Comparison of ENCODE assay signal across 8 cellular contexts in genomic region chr3:71859128-71859519, GRCh38.
DNase-seq lines count a peak whose midpoint lies in the region; ATAC-seq and TF ChIP-seq lines count a peak whose summit lies in the region.

No MANE protein-coding gene starts in this region.

- no peaks in the 10 kb centered on the region for H3K9me3 Mint-ChIP-seq in glutamatergic neuron (ENCODE audit: unreplicated experiment)

- H3K27ac ChIP-seq in DND-41 (ENCODE audit: low read length): no peak overlapping the region
- H3K27ac ChIP-seq in SK-N-MC: no peak overlapping the region
- no peak overlapping the region for H3K27ac ChIP-seq in smooth muscle cell (ENCODE audit: low read depth)

- DNase-seq in DND-41: peak; percentile 29
- peak; percentile 54 for DNase-seq in HT1080 (ENCODE audit: low read depth)
- peak; percentile 8 for DNase-seq in SK-N-MC (ENCODE audit: low read depth, low spot score)
- peak; percentile 52 for DNase-seq in globus pallidus (ENCODE audit: low spot score)
- DNase-seq in smooth muscle cell (lab: John Stamatoyannopoulos, UW; ENCODE audit: unreplicated experiment): no peak
- DNase-seq in glutamatergic neuron: no peak
- DNase-seq in amniotic stem cell (lab: John Stamatoyannopoulos, UW): no peak
- DNase-seq in omental fat pad (ENCODE audit: low spot score): no peak

- TF ChIP-seq CTCF in DND-41 (IDR thresholded peaks at IDR 0.05; ENCODE audit: borderline replicate concordance, extremely low read depth, low read length, poor library complexity, severe bottlenecking): peak; percentile 57
- peak; percentile 30 for TF ChIP-seq CTCF in smooth muscle cell (IDR thresholded peaks at IDR 0.05; ENCODE audit: borderline replicate concordance, insufficient read depth, poor library complexity, severe bottlenecking)
- TF ChIP-seq CTCF in glutamatergic neuron (IDR thresholded peaks at IDR 0.05; ENCODE audit: partially characterized antibody, unreplicated experiment): no peak
- TF ChIP-seq CTCF in omental fat pad (IDR thresholded peaks at IDR 0.05): no peak

- H3K27ac Mint-ChIP-seq in glutamatergic neuron (ENCODE audit: unreplicated experiment): no peak overlapping the region

- no peak overlapping the region for H3K4me3 ChIP-seq in DND-41 (ENCODE audit: low read depth in 1 of 2, low read length in 2 of 2)
- no peak overlapping the region for H3K4me3 ChIP-seq in SK-N-MC
- no peak overlapping the region for H3K4me3 ChIP-seq in smooth muscle cell

- no peak overlapping the region for H3K4me3 Mint-ChIP-seq in glutamatergic neuron (ENCODE audit: unreplicated experiment)

- no peaks in the 10 kb centered on the region for H3K79me2 ChIP-seq in DND-41 (ENCODE audit: insufficient read depth, low read length)
- H3K79me2 ChIP-seq in smooth muscle cell (ENCODE audit: low read depth): no peaks in the 10 kb centered on the region

- H3K27me3 Mint-ChIP-seq in glutamatergic neuron (ENCODE audit: unreplicated experiment): peaks cover 5% of the 10 kb centered on the region

- H3F3A ChIP-seq in smooth muscle cell (ENCODE audit: low read depth): no peaks in the 10 kb centered on the region

- no peak overlapping the region for H3K9ac ChIP-seq in DND-41 (ENCODE audit: low read depth, low read length)
- H3K9ac ChIP-seq in SK-N-MC (ENCODE audit: insufficient read length): no peak overlapping the region
- H3K9ac ChIP-seq in smooth muscle cell (ENCODE audit: low read depth): no peak overlapping the region

- H3K4me2 ChIP-seq in DND-41 (ENCODE audit: insufficient read depth, low read length) (no peak overlapping the region), smooth muscle cell (no peak overlapping the region)

- H3K9me3 ChIP-seq in DND-41 (ENCODE audit: insufficient read depth, low read length, severe bottlenecking) (peaks cover 11% of the 10 kb centered on the region), SK-N-MC (ENCODE audit: low read depth, low read length) (no peaks in the 10 kb centered on the region), smooth muscle cell (replicated peaks; ENCODE audit: low read depth) (no peaks in the 10 kb centered on the region)

- H4K20me1 ChIP-seq in DND-41 (ENCODE audit: insufficient read depth, low read length) (no peaks in the 10 kb centered on the region), smooth muscle cell (ENCODE audit: low read depth) (no peaks in the 10 kb centered on the region)

- H3K4me1 ChIP-seq in DND-41 (ENCODE audit: insufficient read depth, low read length) (no peaks in the 10 kb centered on the region), smooth muscle cell (ENCODE audit: low read depth) (no peaks in the 10 kb centered on the region)

- no peaks in the 10 kb centered on the region for H3K27me3 ChIP-seq in DND-41 (ENCODE audit: insufficient read depth, low read length, poor library complexity)
- H3K27me3 ChIP-seq in smooth muscle cell (ENCODE audit: low read depth): peaks cover 24% of the 10 kb centered on the region

- H3K36me3 ChIP-seq in DND-41 (ENCODE audit: insufficient read depth, low read length): no peaks in the 10 kb centered on the region
- H3K36me3 ChIP-seq in SK-N-MC (ENCODE audit: insufficient read depth, low read length): no peaks in the 10 kb centered on the region
- no peaks in the 10 kb centered on the region for H3K36me3 ChIP-seq in smooth muscle cell (ENCODE audit: low read depth)

- ATAC-seq in DND-41 (ENCODE audit: insufficient read depth, low read depth) (peak; percentile 83), omental fat pad (ENCODE audit: low FRiP score) (no peak)

- peaks cover 4% of the 10 kb centered on the region for H3K36me3 Mint-ChIP-seq in glutamatergic neuron (ENCODE audit: unreplicated experiment)

- 62% methylated on average over 3 of the region's 3 CpGs for WGBS in smooth muscle cell (ENCODE audit: low lambda C conversion rate)

- H2AFZ ChIP-seq in DND-41 (ENCODE audit: low read depth, low read length): no peak overlapping the region
- no peak overlapping the region for H2AFZ ChIP-seq in smooth muscle cell (ENCODE audit: low read depth)

- H3K4me1 Mint-ChIP-seq in glutamatergic neuron (ENCODE audit: low read depth, unreplicated experiment): peaks cover 3% of the 10 kb centered on the region

Comparison
In these comparisons a context has a peak if more than half of its experiments do, and no peak if none do; other contexts are left out.
1. DNase-seq: peak in DND-41 (single experiment), HT1080 (single experiment), SK-N-MC (single experiment) and globus pallidus (single experiment); none in smooth muscle cell (single experiment), glutamatergic neuron (single experiment), amniotic stem cell (single experiment) and omental fat pad (single experiment).
2. CTCF ChIP-seq: peak in DND-41 (single experiment) and smooth muscle cell (single experiment); none in glutamatergic neuron (single experiment) and omental fat pad (0 of 3).